Comparison of ENCODE assay signal across 8 cellular contexts in the genomic region with DNA sequence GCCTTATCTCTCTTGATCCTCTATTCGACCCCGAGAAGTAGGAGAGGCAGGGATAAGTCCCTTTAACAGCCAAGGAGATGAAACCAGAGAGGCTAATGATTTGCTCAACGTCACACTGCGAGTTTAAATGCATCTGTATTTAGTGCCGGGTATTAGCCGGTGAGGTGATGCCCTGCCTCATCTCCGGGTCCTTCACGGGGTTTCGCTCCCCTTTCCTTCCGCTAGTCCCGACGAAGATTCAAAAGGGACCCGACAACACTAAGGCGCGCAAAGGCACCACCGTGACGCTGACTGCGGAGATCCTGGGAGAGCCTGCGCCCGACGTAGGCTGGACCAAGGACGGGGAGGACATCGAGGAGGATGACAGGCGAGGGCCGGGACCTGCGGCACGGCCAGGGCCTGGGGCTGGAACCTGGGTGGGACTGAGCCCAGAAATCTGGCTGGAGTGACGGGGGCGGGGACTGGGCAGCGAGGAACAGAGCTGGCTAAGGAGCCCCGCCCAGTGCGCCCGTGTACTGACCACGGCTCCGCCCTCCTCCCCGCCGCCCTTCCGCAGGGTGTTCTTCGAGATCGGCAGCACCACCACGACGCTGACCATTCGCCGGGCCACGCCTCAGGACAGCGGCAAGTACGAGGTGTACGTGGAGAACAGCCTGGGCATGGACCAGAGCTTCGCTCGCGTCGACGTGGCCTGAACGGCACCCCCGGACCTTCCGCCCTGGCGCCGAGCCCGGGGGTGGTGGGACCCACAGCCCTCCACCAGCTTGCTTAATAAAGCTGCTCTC. TPM values are rescaled to one million over a fixed set of nuclear protein-coding genes. Genes with fewer than 3 reads are reported as not detected.
DNase-seq lines count a peak whose midpoint lies in the region; ATAC-seq and TF ChIP-seq lines count a peak whose summit lies in the region.

No MANE protein-coding gene starts in this region.

- H3K4me1 ChIP-seq in CD4-positive, alpha-beta memory T cell (ENCODE audit: insufficient read depth, low read length), result peaks cover 37% of the 10 kb centered on the region
- H3K4me1 ChIP-seq in mucosa of stomach (ENCODE audit: control insufficient read depth, insufficient read depth, low read length) (peaks cover 26% of the 10 kb centered on the region), urinary bladder (ENCODE audit: insufficient read depth) (no peaks in the 10 kb centered on the region)

- no peaks in the 10 kb centered on the region for H3K36me3 ChIP-seq in CD4-positive, alpha-beta memory T cell (ENCODE audit: insufficient read depth, low read length)
- no peaks in the 10 kb centered on the region for H3K36me3 ChIP-seq in mucosa of stomach (ENCODE audit: control insufficient read depth, insufficient read depth, low read length)
- no peaks in the 10 kb centered on the region for H3K36me3 ChIP-seq in urinary bladder (ENCODE audit: insufficient read depth)

- peaks cover 22 to 39% (median 31%) of the 10 kb centered on the region in 4 donors for H3K4me1 Mint-ChIP-seq in CD4-positive, alpha-beta memory T cell
- H3K4me1 Mint-ChIP-seq in activated B cell treated with CpG ODN at 0.5 μM for 24 hours, result peaks cover 34% of the 10 kb centered on the region

- H3K9me3 Mint-ChIP-seq in CD4-positive, alpha-beta memory T cell, result no peaks in the 10 kb centered on the region
- H3K9me3 Mint-ChIP-seq in activated B cell treated with CpG ODN at 0.5 μM for 24 hours, result no peaks in the 10 kb centered on the region

- peak overlapping the region; percentile 53 for H3K27ac ChIP-seq in CD4-positive, alpha-beta memory T cell (ENCODE audit: low read depth, low read length)
- H3K27ac ChIP-seq in urinary bladder (ENCODE audit: low read depth), result peak overlapping the region; percentile 83

- peak in 1 of 5 donors; percentile 49 for DNase-seq in CD4-positive, alpha-beta memory T cell
- DNase-seq in LoVo (ENCODE audit: low spot score) (peak; percentile 82), activated B cell treated with CpG ODN at 0.5 μM for 24 hours (no peak), NCI-H1436 (lab: John Stamatoyannopoulos, UW) (no peak)

- peak overlapping the region; percentile 62 to 70 for H3K4me3 ChIP-seq in CD4-positive, alpha-beta memory T cell (ENCODE audit: low read length in 2 of 2)
- H3K4me3 ChIP-seq in mucosa of stomach (ENCODE audit: low read length) (peak overlapping the region; percentile 96), urinary bladder (ENCODE audit: low read depth, low read length) (peak overlapping the region; percentile 70)

- peak; percentile 11 for ATAC-seq in GM21390 (IDR thresholded peaks at IDR 0.05; ENCODE audit: unreplicated experiment)
- ATAC-seq in activated B cell treated with CpG ODN at 0.5 μM for 24 hours (ENCODE audit: low read depth), result peak; percentile 7
- peak; percentile 58 for ATAC-seq in esophagus mucosa

- POLR2A ChIA-PET in CD4-positive, alpha-beta memory T cell (lab: Charles Lee; ENCODE audit: partially characterized antibody), result interaction anchor here (1.0 to 3.0 kb wide), 5 partner anchors 32 to 110 kb away, joined by 3 to 27 read pairs (median 15); partner anchors contain the start of genes CHPF, DNPEP, STK11IP and TMEM198
- POLR2A ChIA-PET in activated B cell treated with CpG ODN at 0.5 μM for 24 hours (lab: Charles Lee), result interaction anchor here (0.5 to 2.1 kb wide), 7 partner anchors 9 to 110 kb away, joined by 3 to 20 read pairs (median 4); partner anchors contain the start of genes CHPF, DNPEP and TMEM198

- intact Hi-C loops in CD4-positive, alpha-beta memory T cell (cut with micrococcal nuclease), result loop anchor here (1.0 to 5.0 kb wide), 4 partner anchors 46 to 145 kb away; partner anchors contain the start of gene CHPF
- intact Hi-C loops in activated B cell treated with CpG ODN at 0.5 μM for 24 hours (cut with micrococcal nuclease), result loop anchor here (1.0 to 10.0 kb wide), 9 partner anchors 13 to 1707 kb away; partner anchors contain the start of genes CHPF, CNOT9, CNPPD1 and NHEJ1

- no peaks in the 10 kb centered on the region for H3K9me3 ChIP-seq in CD4-positive, alpha-beta memory T cell (ENCODE audit: control insufficient read depth in 1 of 2, low read length in 2 of 2)
- H3K9me3 ChIP-seq in mucosa of stomach (ENCODE audit: control insufficient read depth, low read length), result no peaks in the 10 kb centered on the region

- H3K4me3 Mint-ChIP-seq in CD4-positive, alpha-beta memory T cell, result peak overlapping the region; percentile 92 to 100 (median 99)
- H3K4me3 Mint-ChIP-seq in activated B cell treated with CpG ODN at 0.5 μM for 24 hours, result peak overlapping the region; percentile 98

- peak overlapping the region in 1 of 7 donors; percentile 41 for H3K27ac Mint-ChIP-seq in CD4-positive, alpha-beta memory T cell
- H3K27ac Mint-ChIP-seq in activated B cell treated with CpG ODN at 0.5 μM for 24 hours, result peak overlapping the region; percentile 86

- TF ChIP-seq CTCF in activated B cell treated with CpG ODN at 0.5 μM for 24 hours (IDR thresholded peaks at IDR 0.05), result no peak

- peaks cover 4 to 14% of the 10 kb centered on the region in 2 donors for H3K36me3 Mint-ChIP-seq in CD4-positive, alpha-beta memory T cell
- H3K36me3 Mint-ChIP-seq in activated B cell treated with CpG ODN at 0.5 μM for 24 hours (ENCODE audit: low read depth), result peaks cover 15% of the 10 kb centered on the region

- H3K27me3 ChIP-seq in CD4-positive, alpha-beta memory T cell (ENCODE audit: insufficient read depth, low read length), result peaks cover 33% of the 10 kb centered on the region
- peaks cover 48% of the 10 kb centered on the region for H3K27me3 ChIP-seq in mucosa of stomach (ENCODE audit: control insufficient read depth, insufficient read depth, low read length)

- WGBS in urinary bladder, result 2% methylated on average over 59 of the region's 59 CpGs

- H3K9ac ChIP-seq in mucosa of stomach (ENCODE audit: low read length), result peak overlapping the region; percentile 94

- H3K27me3 Mint-ChIP-seq in CD4-positive, alpha-beta memory T cell, result peaks cover 36 to 40% of the 10 kb centered on the region in 2 donors
- H3K27me3 Mint-ChIP-seq in activated B cell treated with CpG ODN at 0.5 μM for 24 hours, result peaks cover 34% of the 10 kb centered on the region

- CTCF ChIA-PET in CD4-positive, alpha-beta memory T cell (lab: Charles Lee; ENCODE audit: partially characterized antibody), result interaction anchor here (0.6 to 8.2 kb wide), 7 partner anchors 12 to 532 kb away, joined by 3 to 160 read pairs (median 7); partner anchors contain the start of gene STK11IP
- CTCF ChIA-PET in activated B cell treated with CpG ODN at 0.5 μM for 24 hours (lab: Charles Lee), result interaction anchor here (1.3 to 2.2 kb wide), 4 partner anchors 12 to 44 kb away, joined by 3 to 12 read pairs (median 6); no protein-coding TSS in a partner anchor

RNA-seq across cellular contexts. Expression of gene GMPPA, which starts 1.0 kb away (rescaled TPM):
- 10 to 100 TPM; 45.2 to 48.3 TPM for total RNA-seq in CD4-positive, alpha-beta memory T cell
- polyA plus RNA-seq in CD4-positive, alpha-beta memory T cell, result 10 to 100 TPM; 30.4 to 31.0 TPM
- total RNA-seq in activated B cell treated with CpG ODN at 0.5 μM for 24 hours (32.9 and 33.0 TPM in 2 replicates), esophagus mucosa (19.9 TPM), urinary bladder (34.3 TPM)
- polyA plus RNA-seq in urinary bladder, result 32.1 TPM

RNA-seq across cellular contexts. Expression of gene ASIC4, which starts 16.6 kb away (rescaled TPM):
- under 1 TPM; 0.09 to 0.22 TPM for total RNA-seq in CD4-positive, alpha-beta memory T cell
- not detected for polyA plus RNA-seq in CD4-positive, alpha-beta memory T cell
- total RNA-seq in activated B cell treated with CpG ODN at 0.5 μM for 24 hours, result 0.15 TPM in 1 of 2 replicates, not detected in the other
- not detected for total RNA-seq in esophagus mucosa
- total RNA-seq in urinary bladder, result 0.32 TPM
- 0.18 TPM for polyA plus RNA-seq in urinary bladder

RNA-seq across cellular contexts. Expression of gene CHPF, which starts 45.9 kb away (rescaled TPM):
- total RNA-seq in CD4-positive, alpha-beta memory T cell, result 1 to 10 TPM; 7.7 to 8.5 TPM
- 1 to 10 TPM; 7.5 to 8.1 TPM for polyA plus RNA-seq in CD4-positive, alpha-beta memory T cell
- total RNA-seq in activated B cell treated with CpG ODN at 0.5 μM for 24 hours (4.1 and 4.7 TPM in 2 replicates), esophagus mucosa (27.1 TPM), urinary bladder (56.9 TPM)
- polyA plus RNA-seq in urinary bladder, result 48.6 TPM

RNA-seq across cellular contexts. Expression of gene TMEM198, which starts 46.1 kb away (rescaled TPM):
- total RNA-seq in CD4-positive, alpha-beta memory T cell, result under 1 TPM; 0.67 to 0.76 TPM
- not detected for polyA plus RNA-seq in CD4-positive, alpha-beta memory T cell
- total RNA-seq in activated B cell treated with CpG ODN at 0.5 μM for 24 hours (0.86 and 1.2 TPM in 2 replicates), esophagus mucosa (1.2 TPM), urinary bladder (2.0 TPM)
- 6.0 TPM for polyA plus RNA-seq in urinary bladder

Comparison
In these comparisons a context has a peak if more than half of its experiments do, and no peak if none do; other contexts are left out.
1. ATAC-seq: peak in every context shown above with its lines; median percentile 58 in esophagus mucosa; 11 in GM21390; 7 in activated B cell treated with CpG ODN at 0.5 μM for 24 hours.